In the genomic region with DNA sequence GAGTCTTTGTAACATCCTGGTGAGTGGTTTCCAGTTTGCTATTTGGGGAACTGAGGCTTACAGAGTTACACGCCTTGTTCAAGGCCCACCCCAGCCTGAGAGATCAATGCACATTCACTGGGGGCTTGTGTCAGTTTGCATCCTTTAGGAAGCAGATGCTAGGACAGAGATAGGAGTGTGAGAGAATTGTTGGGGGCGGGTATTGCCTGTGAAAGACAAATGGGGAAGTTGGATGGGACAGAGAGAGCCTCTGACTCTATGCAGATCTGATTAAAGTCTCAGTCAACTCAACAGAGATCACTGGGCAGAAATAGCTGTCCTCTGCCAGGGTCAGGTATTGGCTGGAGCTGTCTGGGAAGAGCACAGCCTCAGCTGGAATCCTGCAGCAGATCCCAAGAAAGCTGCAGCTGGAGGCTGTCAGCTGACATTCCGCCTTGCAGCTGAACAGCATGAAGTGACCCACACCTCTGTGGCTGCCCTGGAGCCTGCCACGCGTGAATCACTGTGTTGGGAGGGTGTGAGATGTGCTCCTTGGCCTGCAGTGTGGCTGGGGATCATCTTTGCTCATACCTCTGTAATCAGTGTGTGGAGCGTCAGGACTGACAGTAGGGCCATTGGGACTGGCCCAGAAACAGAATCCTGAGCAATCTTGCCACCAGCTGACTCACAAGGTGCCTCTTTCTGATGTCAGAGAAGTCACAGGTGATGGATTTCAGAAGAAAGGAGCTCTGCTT, we compare ENCODE assay signal across 1 cellular context.
TF ChIP-seq lines count a peak whose summit lies in the region.

No MANE protein-coding gene starts in this region.

TF ChIP-seq in WTC11, 78 proteins besides CTCF, POLR2A, EP300 and RAD21 (continued from another document):
- TF ChIP-seq, protein P1, sequence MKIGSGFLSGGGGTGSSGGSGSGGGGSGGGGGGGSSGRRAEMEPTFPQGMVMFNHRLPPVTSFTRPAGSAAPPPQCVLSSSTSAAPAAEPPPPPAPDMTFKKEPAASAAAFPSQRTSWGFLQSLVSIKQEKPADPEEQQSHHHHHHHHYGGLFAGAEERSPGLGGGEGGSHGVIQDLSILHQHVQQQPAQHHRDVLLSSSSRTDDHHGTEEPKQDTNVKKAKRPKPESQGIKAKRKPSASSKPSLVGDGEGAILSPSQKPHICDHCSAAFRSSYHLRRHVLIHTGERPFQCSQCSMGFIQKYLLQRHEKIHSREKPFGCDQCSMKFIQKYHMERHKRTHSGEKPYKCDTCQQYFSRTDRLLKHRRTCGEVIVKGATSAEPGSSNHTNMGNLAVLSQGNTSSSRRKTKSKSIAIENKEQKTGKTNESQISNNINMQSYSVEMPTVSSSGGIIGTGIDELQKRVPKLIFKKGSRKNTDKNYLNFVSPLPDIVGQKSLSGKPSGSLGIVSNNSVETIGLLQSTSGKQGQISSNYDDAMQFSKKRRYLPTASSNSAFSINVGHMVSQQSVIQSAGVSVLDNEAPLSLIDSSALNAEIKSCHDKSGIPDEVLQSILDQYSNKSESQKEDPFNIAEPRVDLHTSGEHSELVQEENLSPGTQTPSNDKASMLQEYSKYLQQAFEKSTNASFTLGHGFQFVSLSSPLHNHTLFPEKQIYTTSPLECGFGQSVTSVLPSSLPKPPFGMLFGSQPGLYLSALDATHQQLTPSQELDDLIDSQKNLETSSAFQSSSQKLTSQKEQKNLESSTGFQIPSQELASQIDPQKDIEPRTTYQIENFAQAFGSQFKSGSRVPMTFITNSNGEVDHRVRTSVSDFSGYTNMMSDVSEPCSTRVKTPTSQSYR (CRISPR knock-in tag; IDR thresholded peaks at IDR 0.05) = no peak
- TF ChIP-seq, protein P2, sequence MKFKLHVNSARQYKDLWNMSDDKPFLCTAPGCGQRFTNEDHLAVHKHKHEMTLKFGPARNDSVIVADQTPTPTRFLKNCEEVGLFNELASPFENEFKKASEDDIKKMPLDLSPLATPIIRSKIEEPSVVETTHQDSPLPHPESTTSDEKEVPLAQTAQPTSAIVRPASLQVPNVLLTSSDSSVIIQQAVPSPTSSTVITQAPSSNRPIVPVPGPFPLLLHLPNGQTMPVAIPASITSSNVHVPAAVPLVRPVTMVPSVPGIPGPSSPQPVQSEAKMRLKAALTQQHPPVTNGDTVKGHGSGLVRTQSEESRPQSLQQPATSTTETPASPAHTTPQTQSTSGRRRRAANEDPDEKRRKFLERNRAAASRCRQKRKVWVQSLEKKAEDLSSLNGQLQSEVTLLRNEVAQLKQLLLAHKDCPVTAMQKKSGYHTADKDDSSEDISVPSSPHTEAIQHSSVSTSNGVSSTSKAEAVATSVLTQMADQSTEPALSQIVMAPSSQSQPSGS (CRISPR knock-in tag; IDR thresholded peaks at IDR 0.05; ENCODE audit: borderline replicate concordance, low read depth) = no peak
- TF ChIP-seq OVOL2 (CRISPR knock-in tag; IDR thresholded peaks at IDR 0.05; ENCODE audit: borderline replicate concordance) (no peak), ZNF671 (CRISPR knock-in tag; IDR thresholded peaks at IDR 0.05) (no peak), PRRX2 (CRISPR knock-in tag; IDR thresholded peaks at IDR 0.05) (no peak), ZNF138 (CRISPR knock-in tag; conservative IDR thresholded peaks at IDR 0.05) (no peak), SMAD4 (CRISPR knock-in tag; IDR thresholded peaks at IDR 0.05) (no peak), HMGA2 (CRISPR knock-in tag; IDR thresholded peaks at IDR 0.05) (no peak)
- TF ChIP-seq, protein P3, sequence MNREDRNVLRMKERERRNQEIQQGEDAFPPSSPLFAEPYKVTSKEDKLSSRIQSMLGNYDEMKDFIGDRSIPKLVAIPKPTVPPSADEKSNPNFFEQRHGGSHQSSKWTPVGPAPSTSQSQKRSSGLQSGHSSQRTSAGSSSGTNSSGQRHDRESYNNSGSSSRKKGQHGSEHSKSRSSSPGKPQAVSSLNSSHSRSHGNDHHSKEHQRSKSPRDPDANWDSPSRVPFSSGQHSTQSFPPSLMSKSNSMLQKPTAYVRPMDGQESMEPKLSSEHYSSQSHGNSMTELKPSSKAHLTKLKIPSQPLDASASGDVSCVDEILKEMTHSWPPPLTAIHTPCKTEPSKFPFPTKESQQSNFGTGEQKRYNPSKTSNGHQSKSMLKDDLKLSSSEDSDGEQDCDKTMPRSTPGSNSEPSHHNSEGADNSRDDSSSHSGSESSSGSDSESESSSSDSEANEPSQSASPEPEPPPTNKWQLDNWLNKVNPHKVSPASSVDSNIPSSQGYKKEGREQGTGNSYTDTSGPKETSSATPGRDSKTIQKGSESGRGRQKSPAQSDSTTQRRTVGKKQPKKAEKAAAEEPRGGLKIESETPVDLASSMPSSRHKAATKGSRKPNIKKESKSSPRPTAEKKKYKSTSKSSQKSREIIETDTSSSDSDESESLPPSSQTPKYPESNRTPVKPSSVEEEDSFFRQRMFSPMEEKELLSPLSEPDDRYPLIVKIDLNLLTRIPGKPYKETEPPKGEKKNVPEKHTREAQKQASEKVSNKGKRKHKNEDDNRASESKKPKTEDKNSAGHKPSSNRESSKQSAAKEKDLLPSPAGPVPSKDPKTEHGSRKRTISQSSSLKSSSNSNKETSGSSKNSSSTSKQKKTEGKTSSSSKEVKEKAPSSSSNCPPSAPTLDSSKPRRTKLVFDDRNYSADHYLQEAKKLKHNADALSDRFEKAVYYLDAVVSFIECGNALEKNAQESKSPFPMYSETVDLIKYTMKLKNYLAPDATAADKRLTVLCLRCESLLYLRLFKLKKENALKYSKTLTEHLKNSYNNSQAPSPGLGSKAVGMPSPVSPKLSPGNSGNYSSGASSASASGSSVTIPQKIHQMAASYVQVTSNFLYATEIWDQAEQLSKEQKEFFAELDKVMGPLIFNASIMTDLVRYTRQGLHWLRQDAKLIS (CRISPR knock-in tag; IDR thresholded peaks at IDR 0.05; ENCODE audit: borderline replicate concordance) = no peak
- TF ChIP-seq, protein P4, sequence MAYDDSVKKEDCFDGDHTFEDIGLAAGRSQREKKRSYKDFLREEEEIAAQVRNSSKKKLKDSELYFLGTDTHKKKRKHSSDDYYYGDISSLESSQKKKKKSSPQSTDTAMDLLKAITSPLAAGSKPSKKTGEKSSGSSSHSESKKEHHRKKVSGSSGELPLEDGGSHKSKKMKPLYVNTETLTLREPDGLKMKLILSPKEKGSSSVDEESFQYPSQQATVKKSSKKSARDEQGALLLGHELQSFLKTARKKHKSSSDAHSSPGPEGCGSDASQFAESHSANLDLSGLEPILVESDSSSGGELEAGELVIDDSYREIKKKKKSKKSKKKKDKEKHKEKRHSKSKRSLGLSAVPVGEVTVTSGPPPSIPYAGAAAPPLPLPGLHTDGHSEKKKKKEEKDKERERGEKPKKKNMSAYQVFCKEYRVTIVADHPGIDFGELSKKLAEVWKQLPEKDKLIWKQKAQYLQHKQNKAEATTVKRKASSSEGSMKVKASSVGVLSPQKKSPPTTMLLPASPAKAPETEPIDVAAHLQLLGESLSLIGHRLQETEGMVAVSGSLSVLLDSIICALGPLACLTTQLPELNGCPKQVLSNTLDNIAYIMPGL (CRISPR knock-in tag; IDR thresholded peaks at IDR 0.05) = no peak
- TF ChIP-seq, protein P5, sequence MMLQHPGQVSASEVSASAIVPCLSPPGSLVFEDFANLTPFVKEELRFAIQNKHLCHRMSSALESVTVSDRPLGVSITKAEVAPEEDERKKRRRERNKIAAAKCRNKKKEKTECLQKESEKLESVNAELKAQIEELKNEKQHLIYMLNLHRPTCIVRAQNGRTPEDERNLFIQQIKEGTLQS (CRISPR knock-in tag; conservative IDR thresholded peaks at IDR 0.05) = no peak
